ENCODE assay signal across 13 cellular contexts in genomic region chr14:69690042-69690441, GRCh38.
DNase-seq lines count a peak whose midpoint lies in the region; ATAC-seq and TF ChIP-seq lines count a peak whose summit lies in the region.
"Had no signal": no experiment of that assay in that cellular context is flagged by ENCODE, and none has a peak within 500 bp of the region (broad histone marks: within the 10 kb centered on the region; RNA-seq: fewer than 3 reads in every experiment).

No MANE protein-coding gene starts in this region.

- peaks cover 91% of the 10 kb centered on the region for H3K4me1 Mint-ChIP-seq in activated T-cell treated with anti-CD3 and anti-CD28 coated beads, Interleukin-2, amount 50 U/mL, for 24 hours (ENCODE audit: low read depth)
- H3K4me1 Mint-ChIP-seq in activated T-cell treated with anti-CD3 and anti-CD28 coated beads, Interleukin-2, amount 50 U/mL, for 4 hours (ENCODE audit: low read depth), result peaks cover 68% of the 10 kb centered on the region
- H3K4me1 Mint-ChIP-seq in activated T-helper 17 cell treated with anti-CD3 and anti-CD28 coated beads, Interleukin-2, amount 50 U/mL, for 72 hours, result peaks cover 56% of the 10 kb centered on the region
- peaks cover 80% of the 10 kb centered on the region for H3K4me1 Mint-ChIP-seq in stimulated activated effector memory CD8-positive, alpha-beta T cell treated with anti-CD3 and anti-CD28 coated beads, Interleukin-12 subunit alpha, Interleukin-12 subunit beta, amount 100 ng/mL, for 72 hours

- in situ Hi-C loops in brain microvascular endothelial cell (cut with HindIII; ENCODE audit: low pct_ligation_motif_present, low sequenced_read_pairs), result no loop called here

- H3K4me3 Mint-ChIP-seq in activated T-cell treated with anti-CD3 and anti-CD28 coated beads, Interleukin-2, amount 50 U/mL, for 24 hours, result no peak overlapping the region
- H3K4me3 Mint-ChIP-seq in activated T-cell treated with anti-CD3 and anti-CD28 coated beads, Interleukin-2, amount 50 U/mL, for 4 hours, result no peak overlapping the region
- H3K4me3 Mint-ChIP-seq in activated T-helper 17 cell treated with anti-CD3 and anti-CD28 coated beads, Interleukin-2, amount 50 U/mL, for 72 hours, result no peak overlapping the region
- H3K4me3 Mint-ChIP-seq in stimulated activated effector memory CD8-positive, alpha-beta T cell treated with anti-CD3 and anti-CD28 coated beads, Interleukin-12 subunit alpha, Interleukin-12 subunit beta, amount 100 ng/mL, for 72 hours, result no peak overlapping the region
- H3K4me3 Mint-ChIP-seq: CD4-positive, alpha-beta memory T cell had no signal

- ATAC-seq in activated T-cell treated with anti-CD3 and anti-CD28 coated beads, Interleukin-2, amount 50 U/mL, for 4 hours, result no peak
- no peak for ATAC-seq in activated T-helper 17 cell treated with anti-CD3 and anti-CD28 coated beads, Interleukin-2, amount 50 U/mL, for 72 hours (replicated peaks)
- no peak for ATAC-seq in stimulated activated effector memory CD8-positive, alpha-beta T cell treated with anti-CD3 and anti-CD28 coated beads, Interleukin-12 subunit alpha, Interleukin-12 subunit beta, amount 100 ng/mL, for 72 hours
- ATAC-seq in left colon, result no peak

- H4K20me1 ChIP-seq in BLaER1 treated with 17β-estradiol and CSF1 and Interleukin-3, amounts not matched to agents 10 nM and 100 nM, result peaks cover 0 to 98% (median 15%) of the 10 kb centered on the region in 11 experiments; a peak in 15 of 22 replicates

- H3K27me3 Mint-ChIP-seq in activated T-cell treated with anti-CD3 and anti-CD28 coated beads, Interleukin-2, amount 50 U/mL, for 24 hours, result no peaks in the 10 kb centered on the region
- H3K27me3 Mint-ChIP-seq in activated T-cell treated with anti-CD3 and anti-CD28 coated beads, Interleukin-2, amount 50 U/mL, for 4 hours (ENCODE audit: low read depth), result no peaks in the 10 kb centered on the region
- no peaks in the 10 kb centered on the region for H3K27me3 Mint-ChIP-seq in activated T-helper 17 cell treated with anti-CD3 and anti-CD28 coated beads, Interleukin-2, amount 50 U/mL, for 72 hours
- H3K27me3 Mint-ChIP-seq: CD4-positive, alpha-beta memory T cell had no signal

- peaks cover 76% of the 10 kb centered on the region for H3K36me3 Mint-ChIP-seq in activated T-cell treated with anti-CD3 and anti-CD28 coated beads, Interleukin-2, amount 50 U/mL, for 24 hours (ENCODE audit: low read depth)
- peaks cover 30% of the 10 kb centered on the region for H3K36me3 Mint-ChIP-seq in activated T-cell treated with anti-CD3 and anti-CD28 coated beads, Interleukin-2, amount 50 U/mL, for 4 hours (ENCODE audit: insufficient read depth)
- H3K36me3 Mint-ChIP-seq in activated T-helper 17 cell treated with anti-CD3 and anti-CD28 coated beads, Interleukin-2, amount 50 U/mL, for 72 hours (ENCODE audit: low read depth), result peaks cover 72% of the 10 kb centered on the region
- peaks cover 67% of the 10 kb centered on the region for H3K36me3 Mint-ChIP-seq in stimulated activated effector memory CD8-positive, alpha-beta T cell treated with anti-CD3 and anti-CD28 coated beads, Interleukin-12 subunit alpha, Interleukin-12 subunit beta, amount 100 ng/mL, for 72 hours

- no peak overlapping the region for H3K9ac ChIP-seq in BLaER1 treated with 17β-estradiol and CSF1 and Interleukin-3, amounts not matched to agents 10 nM and 100 nM

- peak overlapping the region in 4 of 11 experiments; percentile 5 to 77 (median 10); a peak in 3 of 22 replicates for H3K27ac ChIP-seq in BLaER1 treated with 17β-estradiol and CSF1 and Interleukin-3, amounts not matched to agents 10 nM and 100 nM
- no peak overlapping the region for H3K27ac ChIP-seq in brain microvascular endothelial cell

- no peak for DNase-seq in activated T-cell treated with anti-CD3 and anti-CD28 coated beads, Interleukin-2, amount 50 U/mL, for 24 hours
- no peak for DNase-seq in activated T-cell treated with anti-CD3 and anti-CD28 coated beads, Interleukin-2, amount 50 U/mL, for 4 hours
- no peak for DNase-seq in stimulated activated effector memory CD8-positive, alpha-beta T cell treated with anti-CD3 and anti-CD28 coated beads, Interleukin-12 subunit alpha, Interleukin-12 subunit beta, amount 100 ng/mL, for 72 hours (ENCODE audit: low spot score in 2 of 2)
- no peak for DNase-seq in left colon
- no peak for DNase-seq in brain microvascular endothelial cell
- DNase-seq: CD4-positive, alpha-beta memory T cell; DMS79 treated with DMSO at 0.1 percent for 48 hours; NCI-H1436; NCI-H2081; NCI-H510A treated with DMSO at 0.1 percent for 48 hours had no signal

- peaks cover 0 to 39% (median 11%) of the 10 kb centered on the region in 11 experiments; a peak in 11 of 22 replicates for H3K36me3 ChIP-seq in BLaER1 treated with 17β-estradiol and CSF1 and Interleukin-3, amounts not matched to agents 10 nM and 100 nM
- no peaks in the 10 kb centered on the region for H3K36me3 ChIP-seq in brain microvascular endothelial cell (replicated peaks)
- H3K36me3 ChIP-seq: HAP-1 had no signal

- H3K27ac Mint-ChIP-seq in activated T-cell treated with anti-CD3 and anti-CD28 coated beads, Interleukin-2, amount 50 U/mL, for 24 hours, result peak overlapping the region; percentile 3
- H3K27ac Mint-ChIP-seq in activated T-helper 17 cell treated with anti-CD3 and anti-CD28 coated beads, Interleukin-2, amount 50 U/mL, for 72 hours, result peak overlapping the region; percentile 57
- H3K27ac Mint-ChIP-seq in stimulated activated effector memory CD8-positive, alpha-beta T cell treated with anti-CD3 and anti-CD28 coated beads, Interleukin-12 subunit alpha, Interleukin-12 subunit beta, amount 100 ng/mL, for 72 hours, result peak overlapping the region; percentile 85

- H3K9me3 ChIP-seq in BLaER1 treated with 17β-estradiol and CSF1 and Interleukin-3, amounts not matched to agents 10 nM and 100 nM (replicated peaks in 1 of 11), result no peaks in the 10 kb centered on the region
- H3K9me3 ChIP-seq: HAP-1 had no signal

- no peaks in the 10 kb centered on the region for H3K27me3 ChIP-seq in BLaER1 treated with 17β-estradiol and CSF1 and Interleukin-3, amounts not matched to agents 10 nM and 100 nM
- no peaks in the 10 kb centered on the region for H3K27me3 ChIP-seq in brain microvascular endothelial cell (replicated peaks)

- TF ChIP-seq CTCF in brain microvascular endothelial cell (IDR thresholded peaks at IDR 0.05; ENCODE audit: low read depth, low read length, missing control alignments), result no peak

- intact Hi-C loops in left colon (cut with DNase I, micrococcal nuclease), result no loop called here

- no peak overlapping the region for H3K4me3 ChIP-seq in BLaER1 treated with 17β-estradiol and CSF1 and Interleukin-3, amounts not matched to agents 10 nM and 100 nM
- no peak overlapping the region for H3K4me3 ChIP-seq in brain microvascular endothelial cell (ENCODE audit: low read depth, low read length)
- H3K4me3 ChIP-seq: HAP-1 had no signal

- peaks cover 87 to 100% (median 100%) of the 10 kb centered on the region in 10 experiments for H3K4me1 ChIP-seq in BLaER1 treated with 17β-estradiol and CSF1 and Interleukin-3, amounts not matched to agents 10 nM and 100 nM

- H3K4me2 ChIP-seq in BLaER1 treated with 17β-estradiol and CSF1 and Interleukin-3, amounts not matched to agents 10 nM and 100 nM, result peak overlapping the region in 10 of 11 experiments; percentile 6 to 90 (median 84); a peak in 17 of 22 replicates

- no peaks in the 10 kb centered on the region for H3K9me3 Mint-ChIP-seq in activated T-cell treated with anti-CD3 and anti-CD28 coated beads, Interleukin-2, amount 50 U/mL, for 24 hours
- H3K9me3 Mint-ChIP-seq in activated T-cell treated with anti-CD3 and anti-CD28 coated beads, Interleukin-2, amount 50 U/mL, for 4 hours, result no peaks in the 10 kb centered on the region
- H3K9me3 Mint-ChIP-seq in activated T-helper 17 cell treated with anti-CD3 and anti-CD28 coated beads, Interleukin-2, amount 50 U/mL, for 72 hours, result no peaks in the 10 kb centered on the region
- H3K9me3 Mint-ChIP-seq in stimulated activated effector memory CD8-positive, alpha-beta T cell treated with anti-CD3 and anti-CD28 coated beads, Interleukin-12 subunit alpha, Interleukin-12 subunit beta, amount 100 ng/mL, for 72 hours, result no peaks in the 10 kb centered on the region
- H3K9me3 Mint-ChIP-seq: CD4-positive, alpha-beta memory T cell had no signal

Comparison
In these comparisons a context has a peak if more than half of its experiments do, and no peak if none do; other contexts are left out.
1. H3K27ac Mint-ChIP-seq: peak in every context shown above with its lines; median percentile 85 in stimulated activated effector memory CD8-positive, alpha-beta T cell treated with anti-CD3 and anti-CD28 coated beads, Interleukin-12 subunit alpha, Interleukin-12 subunit beta, amount 100 ng/mL, for 72 hours; 57 in activated T-helper 17 cell treated with anti-CD3 and anti-CD28 coated beads, Interleukin-2, amount 50 U/mL, for 72 hours; 3 in activated T-cell treated with anti-CD3 and anti-CD28 coated beads, Interleukin-2, amount 50 U/mL, for 24 hours.